14 cellular contexts compared by ENCODE assay signal in the genomic region with DNA sequence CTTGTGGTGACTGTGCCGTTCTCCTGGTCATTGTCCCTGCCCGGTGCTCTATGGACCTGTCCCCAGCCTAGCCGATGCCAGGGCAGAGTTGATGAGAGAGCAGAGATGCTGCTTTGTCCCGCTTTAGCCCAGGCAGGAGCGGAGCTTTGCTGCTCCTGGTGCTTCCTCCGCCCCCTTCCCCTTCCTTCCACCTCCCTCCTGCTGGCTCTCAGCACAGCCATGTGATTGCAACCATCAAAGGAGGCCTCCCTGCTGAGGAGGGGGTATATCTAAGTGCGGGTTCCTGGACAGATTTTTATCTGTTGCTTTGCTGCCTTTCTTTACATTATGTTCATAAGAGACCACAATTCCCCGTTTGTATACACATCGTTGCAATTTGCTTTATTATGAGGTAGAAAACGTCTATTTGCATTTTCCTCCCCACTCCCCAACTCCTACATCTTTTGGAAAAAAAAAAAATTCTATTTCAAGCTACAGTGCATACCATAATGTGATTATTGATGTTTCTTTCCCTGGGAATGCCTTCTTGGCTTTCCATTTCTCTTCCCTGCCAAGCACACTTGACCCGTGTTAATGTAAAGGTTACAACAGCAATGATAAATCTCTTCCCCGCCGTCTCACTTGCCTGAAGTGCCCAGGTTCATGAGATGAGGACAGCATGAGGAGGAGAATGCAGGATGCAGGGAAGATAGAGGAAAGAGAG. TPM values are rescaled to one million over a fixed set of nuclear protein-coding genes. Genes with fewer than 3 reads are reported as not detected.
DNase-seq lines count a peak whose midpoint lies in the region; ATAC-seq lines count a peak whose summit lies in the region.
"Had no signal": no experiment of that assay in that cellular context is flagged by ENCODE, and none has a peak within 500 bp of the region (broad histone marks: within the 10 kb centered on the region; RNA-seq: fewer than 3 reads in every experiment).

No MANE protein-coding gene starts in this region.

- peaks cover 7% of the 10 kb centered on the region for H3K4me1 ChIP-seq in thymus (ENCODE audit: control insufficient read depth, insufficient read depth, low read length)
- H3K4me1 ChIP-seq: body of pancreas had no signal

- CTCF ChIA-PET in T-cell (lab: Charles Lee) = no interaction called here

- H3K4me3 ChIP-seq in thymus (ENCODE audit: low read length) = no peak overlapping the region
- H3K4me3 ChIP-seq: body of pancreas had no signal

- peaks cover 45% of the 10 kb centered on the region for H3K4me1 Mint-ChIP-seq in activated naive CD4-positive, alpha-beta T cell treated with anti-CD3 and anti-CD28 coated beads, Interleukin-2, amount 50 U/mL, for 24 hours
- peaks cover 38 to 50% (median 44%) of the 10 kb centered on the region in 3 donors for H3K4me1 Mint-ChIP-seq in T-cell

- 31% methylated on average over 13 of the region's 13 CpGs for WGBS in thymus

- POLR2A ChIA-PET in T-cell (lab: Charles Lee) = interaction anchor here in 1 of 2 donors (0.7 kb wide), 1 partner anchor 65 kb away, joined by 3 read pairs; no protein-coding TSS in a partner anchor

- no peaks in the 10 kb centered on the region for H3K36me3 Mint-ChIP-seq in activated naive CD4-positive, alpha-beta T cell treated with anti-CD3 and anti-CD28 coated beads, Interleukin-2, amount 50 U/mL, for 24 hours
- H3K36me3 Mint-ChIP-seq in activated naive CD4-positive, alpha-beta T cell treated with anti-CD3 and anti-CD28 coated beads, Interleukin-2, amount 50 U/mL, for 72 hours = peaks cover 0 to 16% of the 10 kb centered on the region in 2 donors
- H3K36me3 Mint-ChIP-seq in T-cell = no peaks in the 10 kb centered on the region

- H3K4me3 Mint-ChIP-seq in activated naive CD4-positive, alpha-beta T cell treated with anti-CD3 and anti-CD28 coated beads, Interleukin-2, amount 50 U/mL, for 24 hours = peak overlapping the region; percentile 62
- H3K4me3 Mint-ChIP-seq in T-cell = peak overlapping the region; percentile 6 to 53 (median 43)
- H3K4me3 Mint-ChIP-seq: activated CD4-positive, alpha-beta T cell treated with anti-CD3 and anti-CD28 coated beads, Interleukin-2, amount 10 ng/mL, durations not matched to agents 24 days and 14 days; neural crest cell had no signal

- H3K27ac Mint-ChIP-seq in activated naive CD4-positive, alpha-beta T cell treated with anti-CD3 and anti-CD28 coated beads, Interleukin-2, amount 50 U/mL, for 24 hours = no peak overlapping the region
- no peak overlapping the region for H3K27ac Mint-ChIP-seq in activated naive CD4-positive, alpha-beta T cell treated with anti-CD3 and anti-CD28 coated beads, Interleukin-2, amount 50 U/mL, for 72 hours
- peak overlapping the region in 1 of 2 donors; percentile 3 for H3K27ac Mint-ChIP-seq in T-cell
- H3K27ac Mint-ChIP-seq: activated CD4-positive, alpha-beta T cell treated with anti-CD3 and anti-CD28 coated beads, Interleukin-2, amount 10 ng/mL, durations not matched to agents 24 days and 14 days had no signal

- no peak for DNase-seq in activated naive CD4-positive, alpha-beta T cell treated with anti-CD3 and anti-CD28 coated beads, Interleukin-2, amount 50 U/mL, for 72 hours (ENCODE audit: low spot score in 2 of 2)
- DNase-seq in T-cell (peak in 2 of 34 experiments; percentile 2 to 4), iPS-NIHi7 (ENCODE audit: extremely low spot score) (peak; percentile 64), OCI-M1 (lab: John Stamatoyannopoulos, UW) (no peak)
- DNase-seq: activated CD4-positive, alpha-beta T cell treated with anti-CD3 and anti-CD28 coated beads, Interleukin-2, amount 10 ng/mL, durations not matched to agents 24 days and 14 days; body of pancreas; stimulated activated naive CD4-positive, alpha-beta T cell treated with Interleukin-2 at 50 U/mL for 16 hours had no signal

- H3K27me3 ChIP-seq in thymus (ENCODE audit: control insufficient read depth, insufficient read depth) = no peaks in the 10 kb centered on the region
- H3K27me3 ChIP-seq: body of pancreas had no signal

- peak overlapping the region; percentile 26 for H3K27ac ChIP-seq in thymus (ENCODE audit: low read depth)
- H3K27ac ChIP-seq: body of pancreas, KMS-11 had no signal

- H3K9me3 Mint-ChIP-seq in activated naive CD4-positive, alpha-beta T cell treated with anti-CD3 and anti-CD28 coated beads, Interleukin-2, amount 50 U/mL, for 24 hours = no peaks in the 10 kb centered on the region
- H3K9me3 Mint-ChIP-seq in activated naive CD4-positive, alpha-beta T cell treated with anti-CD3 and anti-CD28 coated beads, Interleukin-2, amount 50 U/mL, for 72 hours = peaks cover 0 to 6% of the 10 kb centered on the region in 2 donors
- H3K9me3 Mint-ChIP-seq in T-cell = no peaks in the 10 kb centered on the region
- H3K9me3 Mint-ChIP-seq: neural crest cell had no signal

- no peaks in the 10 kb centered on the region for H3K27me3 Mint-ChIP-seq in activated naive CD4-positive, alpha-beta T cell treated with anti-CD3 and anti-CD28 coated beads, Interleukin-2, amount 50 U/mL, for 24 hours
- H3K27me3 Mint-ChIP-seq in T-cell = no peaks in the 10 kb centered on the region
- H3K27me3 Mint-ChIP-seq: activated CD4-positive, alpha-beta T cell treated with anti-CD3 and anti-CD28 coated beads, Interleukin-2, amount 10 ng/mL, durations not matched to agents 24 days and 14 days had no signal

- no peak for ATAC-seq in activated naive CD4-positive, alpha-beta T cell treated with anti-CD3 and anti-CD28 coated beads, Interleukin-2, amount 50 U/mL, for 72 hours
- ATAC-seq in T-cell (replicated peaks in 1 of 4) = peak in 2 of 4 experiments; percentile 36 to 74
- ATAC-seq in GM19328 (IDR thresholded peaks at IDR 0.05; ENCODE audit: unreplicated experiment) = no peak
- ATAC-seq in HG03520 (IDR thresholded peaks at IDR 0.05; ENCODE audit: unreplicated experiment) = no peak
- ATAC-seq: body of pancreas had no signal

- no peaks in the 10 kb centered on the region for H3K9me3 ChIP-seq in thymus (ENCODE audit: control insufficient read depth)
- H3K9me3 ChIP-seq: body of pancreas had no signal

- H3K36me3 ChIP-seq in thymus (ENCODE audit: control insufficient read depth, insufficient read depth) = no peaks in the 10 kb centered on the region

RNA-seq across cellular contexts. Expression of gene ALPK2, which starts 25.4 kb away (rescaled TPM):
- 1 to 10 TPM in 1 of 2 donors, under 1 TPM in 1; 0.43 to 1.1 TPM for total RNA-seq in activated naive CD4-positive, alpha-beta T cell treated with anti-CD3 and anti-CD28 coated beads, Interleukin-2, amount 50 U/mL, for 72 hours
- 1 to 10 TPM in 3 of 5 donors, under 1 TPM in 2; 0.25 to 3.1 (median 1.1) TPM for total RNA-seq in T-cell
- 10.5 TPM for polyA plus RNA-seq in thymus
- total RNA-seq: neural crest cell, SK-MEL-5 had no signal
